1 cellular context compared by ENCODE assay signal in genomic region chr5:120451445-120451844, GRCh38.
TF ChIP-seq lines count a peak whose summit lies in the region.

No MANE protein-coding gene starts in this region.

TF ChIP-seq in IMR-90, 13 proteins besides CTCF, POLR2A, EP300 and RAD21 (continued from another document):
- no peak for TF ChIP-seq USF2 (IDR thresholded peaks at IDR 0.05; ENCODE audit: low read depth, low read length)
- TF ChIP-seq FOS (IDR thresholded peaks at IDR 0.05; ENCODE audit: low read depth, low read length): no peak
- TF ChIP-seq CEBPB (IDR thresholded peaks at IDR 0.05; ENCODE audit: low read depth, low read length): no peak
- TF ChIP-seq MAFK (IDR thresholded peaks at IDR 0.05; ENCODE audit: low read depth, low read length): no peak
- TF ChIP-seq RCOR1 (IDR thresholded peaks at IDR 0.05; ENCODE audit: insufficient replicate concordance, low read length): no peak
- TF ChIP-seq BHLHE40 (IDR thresholded peaks at IDR 0.05; ENCODE audit: low read depth, low read length): no peak
- no peak for TF ChIP-seq MXI1 (IDR thresholded peaks at IDR 0.05; ENCODE audit: borderline replicate concordance, low read depth, low read length)
- no peak for TF ChIP-seq CHD1 (IDR thresholded peaks at IDR 0.05; ENCODE audit: low read depth, low read length)
- no peak for TF ChIP-seq SMC3 (IDR thresholded peaks at IDR 0.05; ENCODE audit: low read depth, low read length)
- TF ChIP-seq RFX5 (IDR thresholded peaks at IDR 0.05; ENCODE audit: low read depth, low read length): no peak
- no peak for TF ChIP-seq ELK1 (IDR thresholded peaks at IDR 0.05; ENCODE audit: borderline replicate concordance, low read depth, low read length)
